In genomic region chr18:6734746-6735430, GRCh38 we compare ENCODE assay signal across 1 cellular context.
TF ChIP-seq lines count a peak whose summit lies in the region.

No MANE protein-coding gene starts in this region.

TF ChIP-seq in WTC11, 78 proteins besides CTCF, POLR2A, EP300 and RAD21 (continued from another document):
- TF ChIP-seq ARID4B (CRISPR knock-in tag; IDR thresholded peaks at IDR 0.05; ENCODE audit: borderline replicate concordance) (no peak), ZBTB21 (CRISPR knock-in tag; IDR thresholded peaks at IDR 0.05; ENCODE audit: borderline replicate concordance) (no peak), ATF1 (CRISPR knock-in tag; IDR thresholded peaks at IDR 0.05) (no peak), CDX4 (CRISPR knock-in tag; IDR thresholded peaks at IDR 0.05; ENCODE audit: borderline replicate concordance) (no peak), SMAD4 (CRISPR knock-in tag; IDR thresholded peaks at IDR 0.05) (no peak)
